13 cellular contexts compared by ENCODE assay signal in the genomic region with DNA sequence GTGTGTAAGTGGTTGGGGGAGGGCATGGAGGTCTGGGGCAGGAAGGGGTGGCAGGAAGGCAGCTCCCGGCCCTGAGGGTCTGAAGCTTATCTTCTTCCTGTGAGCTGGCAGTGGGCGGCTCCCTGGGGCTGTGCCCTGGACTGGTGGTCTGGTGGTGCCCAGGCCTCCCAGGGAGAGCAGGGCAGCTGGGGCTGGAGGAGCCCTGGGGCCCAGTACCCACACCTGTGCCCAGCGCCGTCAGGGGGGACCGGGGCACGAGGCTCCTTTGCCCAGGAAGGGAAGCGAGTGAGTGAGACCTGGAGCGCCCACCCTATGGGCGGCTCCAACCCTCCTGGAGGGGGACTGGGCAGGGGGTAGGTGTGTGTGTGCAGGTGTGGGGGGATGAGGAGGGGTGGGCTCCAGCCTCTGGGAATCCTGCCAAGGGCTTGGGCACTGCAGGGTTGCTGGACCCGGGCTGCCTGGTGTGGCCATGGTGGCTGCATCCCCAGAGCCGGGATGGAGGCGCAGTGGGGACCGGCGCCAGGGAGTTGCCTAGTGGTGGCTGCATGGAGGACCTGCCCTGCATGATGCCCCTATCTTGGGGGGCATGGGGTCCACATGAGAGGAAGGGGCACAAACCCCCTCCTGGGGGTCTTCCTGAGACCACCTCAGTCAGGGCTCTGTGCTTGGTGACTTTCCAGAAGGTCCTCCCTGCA.
DNase-seq lines count a peak whose midpoint lies in the region; ATAC-seq, FAIRE-seq and TF ChIP-seq lines count a peak whose summit lies in the region.
"Had no signal": no experiment of that assay in that cellular context is flagged by ENCODE, and none has a peak within 500 bp of the region (broad histone marks: within the 10 kb centered on the region; RNA-seq: fewer than 3 reads in every experiment).

No MANE protein-coding gene starts in this region.

- CTCF ChIA-PET in naive thymus-derived CD4-positive, alpha-beta T cell (lab: Charles Lee): no interaction called here

- TF ChIP-seq CTCF in CD14-positive monocyte (IDR thresholded peaks at IDR 0.05) (no peak), NB4 (IDR thresholded peaks at IDR 0.05; ENCODE audit: low read depth, low read length) (no peak), ascending aorta (IDR thresholded peaks at IDR 0.05) (no peak)

- H3K4me3 Mint-ChIP-seq in CD14-positive monocyte: peak overlapping the region; percentile 31 to 70
- no peak overlapping the region for H3K4me3 Mint-ChIP-seq in naive thymus-derived CD4-positive, alpha-beta T cell
- H3K4me3 Mint-ChIP-seq: activated CD4-positive, alpha-beta memory T cell treated with anti-CD3 and anti-CD28 coated beads, Interleukin-2, amount 10 ng/mL, durations not matched to agents 7 days and 5 days had no signal

- FAIRE-seq in frontal cortex (lab: Jason Lieb, UNC): no peak

- TF ChIP-seq POLR2A in NB4 (IDR thresholded peaks at IDR 0.05; ENCODE audit: extremely low read depth, insufficient read length): no peak

- no peaks in the 10 kb centered on the region for H3K36me3 ChIP-seq in ascending aorta
- H3K36me3 ChIP-seq in naive thymus-derived CD4-positive, alpha-beta T cell (ENCODE audit: control insufficient read depth in 2 of 3, insufficient read depth in 3 of 3, low read length in 3 of 3): no peaks in the 10 kb centered on the region
- H3K36me3 ChIP-seq: BLaER1 had no signal

- no peaks in the 10 kb centered on the region for H3K9me3 ChIP-seq in ascending aorta
- H3K9me3 ChIP-seq in naive thymus-derived CD4-positive, alpha-beta T cell (ENCODE audit: control insufficient read depth in 2 of 3, low read length in 3 of 3): no peaks in the 10 kb centered on the region
- H3K9me3 ChIP-seq: BLaER1 had no signal

- H3K9me3 Mint-ChIP-seq in CD14-positive monocyte: peaks cover 0 to 2% (median 0%) of the 10 kb centered on the region in 7 donors
- peaks cover 0 to 5% (median 0%) of the 10 kb centered on the region in 11 donors for H3K9me3 Mint-ChIP-seq in naive thymus-derived CD4-positive, alpha-beta T cell
- H3K9me3 Mint-ChIP-seq: activated CD4-positive, alpha-beta memory T cell treated with anti-CD3 and anti-CD28 coated beads, Interleukin-2, amount 10 ng/mL, durations not matched to agents 7 days and 5 days had no signal

- ATAC-seq in naive thymus-derived CD4-positive, alpha-beta T cell: peak; percentile 33
- ATAC-seq in GM21737 (IDR thresholded peaks at IDR 0.05; ENCODE audit: unreplicated experiment): no peak

- no peaks in the 10 kb centered on the region for H3K36me3 Mint-ChIP-seq in CD14-positive monocyte
- no peaks in the 10 kb centered on the region for H3K36me3 Mint-ChIP-seq in naive thymus-derived CD4-positive, alpha-beta T cell

- no peak overlapping the region for H3K27ac Mint-ChIP-seq in CD14-positive monocyte
- no peak overlapping the region for H3K27ac Mint-ChIP-seq in naive thymus-derived CD4-positive, alpha-beta T cell
- H3K27ac Mint-ChIP-seq: activated CD4-positive, alpha-beta memory T cell treated with anti-CD3 and anti-CD28 coated beads, Interleukin-2, amount 10 ng/mL, durations not matched to agents 7 days and 5 days had no signal

- POLR2A ChIA-PET in naive thymus-derived CD4-positive, alpha-beta T cell (lab: Charles Lee): no interaction called here

- peaks cover 4% of the 10 kb centered on the region for H3K4me1 Mint-ChIP-seq in CD14-positive monocyte
- peaks cover 0 to 4% (median 0%) of the 10 kb centered on the region in 7 donors for H3K4me1 Mint-ChIP-seq in naive thymus-derived CD4-positive, alpha-beta T cell

- H3K4me3 ChIP-seq in NB4 (ENCODE audit: low read depth, low read length): no peak overlapping the region
- H3K4me3 ChIP-seq in ascending aorta: no peak overlapping the region
- no peak overlapping the region for H3K4me3 ChIP-seq in naive thymus-derived CD4-positive, alpha-beta T cell (ENCODE audit: low read length)
- H3K4me3 ChIP-seq: BLaER1 had no signal

- intact Hi-C loops in CD14-positive monocyte (cut with micrococcal nuclease): no loop called here
- intact Hi-C loops in ascending aorta (cut with DNase I): no loop called here
- intact Hi-C loops in naive thymus-derived CD4-positive, alpha-beta T cell (cut with micrococcal nuclease): no loop called here

- H3K27me3 Mint-ChIP-seq in CD14-positive monocyte (ENCODE audit: low read depth in 3 of 3): peaks cover 28 to 43% (median 35%) of the 10 kb centered on the region in 3 donors
- H3K27me3 Mint-ChIP-seq in naive thymus-derived CD4-positive, alpha-beta T cell: peaks cover 25 to 41% (median 30%) of the 10 kb centered on the region in 5 donors

- DNase-seq in CD14-positive monocyte (ENCODE audit: low spot score): peak; percentile 30
- peak; percentile 72 for DNase-seq in NB4 (ENCODE audit: low read depth)
- peak; percentile 6 to 55 for DNase-seq in ascending aorta (ENCODE audit: low spot score in 2 of 2)
- DNase-seq in naive thymus-derived CD4-positive, alpha-beta T cell: peak in 1 of 9 donors; percentile 11
- no peak for DNase-seq in HUDEP-2 (lab: John Stamatoyannopoulos, UW; ENCODE audit: unreplicated experiment in 76 of 76)
- no peak for DNase-seq in frontal cortex (ENCODE audit: low spot score in 2 of 2)
- DNase-seq in GOT3 (lab: John Stamatoyannopoulos, UW): no peak
- DNase-seq: activated CD4-positive, alpha-beta memory T cell treated with anti-CD3 and anti-CD28 coated beads, Interleukin-2, amount 10 ng/mL, durations not matched to agents 7 days and 5 days; NCI-H2029 treated with DMSO at 0.1 percent for 48 hours; occipital lobe; stimulated activated CD4-positive, alpha-beta T cell treated with anti-CD3 and anti-CD28 coated beads, Interleukin-1b, Interleukin-23, amount 100 ng/mL, for 48 hours had no signal

- H3K4me1 ChIP-seq in ascending aorta: no peaks in the 10 kb centered on the region
- no peaks in the 10 kb centered on the region for H3K4me1 ChIP-seq in naive thymus-derived CD4-positive, alpha-beta T cell (ENCODE audit: control insufficient read depth in 2 of 2, insufficient read depth in 2 of 2, low read length in 2 of 2)
- H3K4me1 ChIP-seq: BLaER1 had no signal

- H3K27ac ChIP-seq in ascending aorta: no peak overlapping the region
- no peak overlapping the region for H3K27ac ChIP-seq in naive thymus-derived CD4-positive, alpha-beta T cell (ENCODE audit: low read depth, low read length)
- H3K27ac ChIP-seq: BLaER1 had no signal

- no peaks in the 10 kb centered on the region for H3K27me3 ChIP-seq in ascending aorta
- H3K27me3 ChIP-seq in naive thymus-derived CD4-positive, alpha-beta T cell (ENCODE audit: control insufficient read depth in 2 of 2, insufficient read depth in 2 of 2, low read length in 2 of 2): no peaks in the 10 kb centered on the region
- H3K27me3 ChIP-seq: BLaER1 had no signal

Comparison
In these comparisons a context has a peak if more than half of its experiments do, and no peak if none do; other contexts are left out.
1. DNase-seq: peak in CD14-positive monocyte (single experiment), NB4 (single experiment) and ascending aorta (2 of 2); none in HUDEP-2 (0 of 76), frontal cortex (0 of 2) and GOT3 (single experiment).
2. H3K4me3 Mint-ChIP-seq: peak in CD14-positive monocyte (2 of 2); none in naive thymus-derived CD4-positive, alpha-beta T cell (0 of 10).